Comparison of ENCODE assay signal across 30 cellular contexts in genomic region chr5:117731445-117731844, GRCh38.
DNase-seq lines count a peak whose midpoint lies in the region; ATAC-seq and TF ChIP-seq lines count a peak whose summit lies in the region.
"Had no signal": no experiment of that assay in that cellular context is flagged by ENCODE, and none has a peak within 500 bp of the region (broad histone marks: within the 10 kb centered on the region; RNA-seq: fewer than 3 reads in every experiment).

No MANE protein-coding gene starts in this region.

- H3K4me3 ChIP-seq in MG63 (no peak overlapping the region), astrocyte of the spinal cord (ENCODE audit: low read depth, low read length) (no peak overlapping the region), left lung (no peak overlapping the region)
- H3K4me3 ChIP-seq: BLaER1, body of pancreas, esophagus muscularis mucosa, lower lobe of right lung, neural progenitor cell, SJSA1, skin epidermis, upper lobe of right lung had no signal

- H3K9me3 ChIP-seq in MG63, result no peaks in the 10 kb centered on the region
- no peaks in the 10 kb centered on the region for H3K9me3 ChIP-seq in left lung
- H3K9me3 ChIP-seq: BLaER1, body of pancreas, esophagus muscularis mucosa, lower lobe of right lung, upper lobe of right lung had no signal

- no peaks in the 10 kb centered on the region for H3K36me3 ChIP-seq in MG63
- H3K36me3 ChIP-seq in left lung, result no peaks in the 10 kb centered on the region
- H3K36me3 ChIP-seq: BLaER1, esophagus muscularis mucosa, lower lobe of right lung, neural progenitor cell, SJSA1, upper lobe of right lung had no signal

- H3K4me1 ChIP-seq in left lung, result no peaks in the 10 kb centered on the region
- H3K4me1 ChIP-seq: body of pancreas, lower lobe of right lung, neural progenitor cell, SJSA1, upper lobe of right lung had no signal

- DNase-seq in AG09319 (ENCODE audit: extremely low read depth, low read depth) (peak; percentile 23), MG63 (peak; percentile 16), astrocyte of the spinal cord (ENCODE audit: low read depth, low spot score) (peak; percentile 4), left kidney (ENCODE audit: low read depth, low spot score) (peak; percentile 13), inferior parietal cortex (ENCODE audit: extremely low spot score) (no peak), kidney glomerular epithelial cell (lab: John Stamatoyannopoulos, UW) (no peak), left lung (no peak)
- DNase-seq: activated CD4-positive, alpha-beta memory T cell treated with anti-CD3 and anti-CD28 coated beads, Interleukin-2, amount 10 ng/mL, durations not matched to agents 7 days and 5 days; activated effector memory CD4-positive, alpha-beta T cell treated with anti-CD3 and anti-CD28 coated beads, Interleukin-2, amount 50 U/mL, for 16 hours; activated naive CD8-positive, alpha-beta T cell treated with anti-CD3 and anti-CD28 coated beads, Interleukin-2, amount 10 ng/mL, durations not matched to agents 7 days and 5 days; activated T-cell treated with anti-CD3 and anti-CD28 coated beads for 4 hours; body of pancreas; DND-41; H7; lower lobe of right lung; NCI-H2107; NCI-H524 treated with DMSO at 0.1 percent for 48 hours; stimulated activated CD4-positive, alpha-beta T cell treated with anti-CD3 and anti-CD28 coated beads, Interleukin-2, amount 100 ng/mL, for 48 hours; substantia nigra; T-cell; upper lobe of right lung had no signal

- H3K27ac ChIP-seq in left lung, result no peak overlapping the region
- H3K27ac ChIP-seq: BLaER1, body of pancreas, HL-60, lower lobe of right lung, neural progenitor cell, SJSA1, skin epidermis, upper lobe of right lung had no signal

- no peaks in the 10 kb centered on the region for H3K27me3 ChIP-seq in MG63
- no peaks in the 10 kb centered on the region for H3K27me3 ChIP-seq in left lung
- H3K27me3 ChIP-seq: BLaER1, body of pancreas, esophagus muscularis mucosa, neural progenitor cell, SJSA1, upper lobe of right lung had no signal

- in situ Hi-C loops in astrocyte of the spinal cord (cut with HindIII; ENCODE audit: low sequenced_read_pairs), result no loop called here

- no peak for ATAC-seq in GM21576 (IDR thresholded peaks at IDR 0.05; ENCODE audit: unreplicated experiment)
- ATAC-seq in left lung, result no peak
- ATAC-seq: activated CD4-positive, CD25-positive, alpha-beta regulatory T cell treated with anti-CD3 and anti-CD28 coated beads, Interleukin-2, amount 50 U/mL, for 24 hours; body of pancreas; lower lobe of right lung; stimulated activated effector memory CD8-positive, alpha-beta T cell treated with anti-CD3 and anti-CD28 coated beads, Interleukin-12 subunit alpha, Interleukin-12 subunit beta, amount 100 ng/mL, for 72 hours; T-cell; upper lobe of right lung had no signal

- TF ChIP-seq CTCF in AG09319 (IDR thresholded peaks at IDR 0.05; ENCODE audit: low read depth, low read length) (no peak), astrocyte of the spinal cord (IDR thresholded peaks at IDR 0.05; ENCODE audit: low read depth, low read length) (no peak), left lung (IDR thresholded peaks at IDR 0.05) (no peak)

- intact Hi-C loops in left lung (cut with DNase I), result no loop called here

Comparison
In these comparisons a context has a peak if more than half of its experiments do, and no peak if none do; other contexts are left out.
1. DNase-seq: peak in AG09319 (single experiment), MG63 (single experiment), astrocyte of the spinal cord (single experiment) and left kidney (single experiment); none in inferior parietal cortex (single experiment), kidney glomerular epithelial cell (single experiment) and left lung (0 of 2).